ENCODE assay signal across 22 cellular contexts in the genomic region with DNA sequence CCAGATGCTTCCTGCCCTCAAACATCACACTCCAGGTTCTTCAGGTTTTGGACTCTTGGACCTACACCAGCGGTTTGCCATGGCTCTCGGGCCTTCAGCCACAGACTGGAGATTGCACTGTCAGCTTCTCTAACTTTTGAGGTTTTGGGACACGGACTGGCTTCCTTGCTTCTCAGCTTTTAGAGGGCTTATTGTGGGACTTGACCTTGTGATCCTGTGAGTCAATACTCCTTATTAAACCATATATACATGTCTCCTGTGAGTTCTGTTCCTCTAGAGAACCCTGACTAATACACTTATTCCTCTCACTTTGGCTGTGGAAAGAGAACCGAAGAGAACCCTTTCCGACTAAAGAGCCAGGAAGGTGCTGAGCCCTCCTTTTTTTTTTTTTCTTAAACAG. TPM values are rescaled to one million over a fixed set of nuclear protein-coding genes. Genes with fewer than 3 reads are reported as not detected.
A peak's percentile ranks its signal among the peaks of the same experiment; 100 is the strongest.
DNase-seq lines count a peak whose midpoint lies in the region; ATAC-seq, FAIRE-seq and TF ChIP-seq lines count a peak whose summit lies in the region.
"Had no signal": no experiment of that assay in that cellular context is flagged by ENCODE, and none has a peak within 500 bp of the region (broad histone marks: within the 10 kb centered on the region; RNA-seq: fewer than 3 reads in every experiment).

No MANE protein-coding gene starts in this region.

- peaks cover 13 to 75% of the 10 kb centered on the region in 2 experiments for H3K79me1 ChIP-seq in IMR-90 (ENCODE audit: low read depth in 1 of 2, low read length in 2 of 2)

- intact Hi-C loops in IMR-90 (cut with micrococcal nuclease) = loop anchor here (5.0 to 10.0 kb wide), 4 partner anchors 145 to 1213 kb away; a partner anchor contains a TSS
- intact Hi-C loops in PC-3 (cut with micrococcal nuclease) = loop anchor here (2.0 to 10.0 kb wide), 5 partner anchors 15 to 1215 kb away; no protein-coding TSS in a partner anchor
- intact Hi-C loops in psoas muscle (cut with DNase I) = loop anchor here in 1 of 2 donors (10.0 kb wide), 2 partner anchors 785 to 1295 kb away; no protein-coding TSS in a partner anchor

- peak overlapping the region; percentile 20; the same call in 1 of the 2 replicates for H2BK120ac ChIP-seq in IMR-90 (ENCODE audit: low read depth, low read length)

- H3K4me2 ChIP-seq in IMR-90 (ENCODE audit: low read depth, low read length) (no peak overlapping the region), PC-3 (ENCODE audit: low read length) (no peak overlapping the region), osteoblast (ENCODE audit: insufficient read depth, low read length) (peak overlapping the region; percentile 8)
- H3K4me2 ChIP-seq: BLaER1 treated with 17β-estradiol and CSF1 and Interleukin-3, amounts not matched to agents 10 nM and 100 nM; GM23338 had no signal

- no peak for TF ChIP-seq POLR2A in IMR-90 (IDR thresholded peaks at IDR 0.05; ENCODE audit: low read depth, low read length)

- POLR2A ChIA-PET in IMR-90 (lab: Charles Lee; ENCODE audit: unreplicated experiment) (no interaction called here), PC-3 (lab: Charles Lee; ENCODE audit: unreplicated experiment) (no interaction called here)

- H3K14ac ChIP-seq in IMR-90 (replicated peaks; ENCODE audit: low read depth, low read length) = no peak overlapping the region

- H2AK9ac ChIP-seq in IMR-90 (replicated peaks; ENCODE audit: low read depth, low read length, poor library complexity) = no peak overlapping the region

- H4K20me1 ChIP-seq in IMR-90 (ENCODE audit: insufficient read depth, low read length) (peaks cover 93% of the 10 kb centered on the region; the same call in 1 of the 2 replicates), PC-3 (ENCODE audit: low read length) (no peaks in the 10 kb centered on the region), osteoblast (ENCODE audit: insufficient read depth, low read length) (peaks cover 99% of the 10 kb centered on the region)
- H4K20me1 ChIP-seq: BLaER1 treated with 17β-estradiol and CSF1 and Interleukin-3, amounts not matched to agents 10 nM and 100 nM had no signal

- in situ Hi-C loops in IMR-90 (cut with MboI; ENCODE audit: low sequenced_read_pairs) = loop anchor here (10.0 to 25.0 kb wide), 5 partner anchors 323 to 1298 kb away; a partner anchor contains a TSS

- H3K9me3 ChIP-seq in IMR-90 (ENCODE audit: control insufficient read depth, insufficient read depth, low read length) = no peaks in the 10 kb centered on the region
- H3K9me3 ChIP-seq in PC-3 (ENCODE audit: low read length) = no peaks in the 10 kb centered on the region
- no peaks in the 10 kb centered on the region for H3K9me3 ChIP-seq in osteoblast (ENCODE audit: low read depth, low read length)
- no peaks in the 10 kb centered on the region for H3K9me3 ChIP-seq in psoas muscle
- no peaks in the 10 kb centered on the region for H3K9me3 ChIP-seq in small intestine (ENCODE audit: control insufficient read depth, low read depth)
- H3K9me3 ChIP-seq: BE2C; BLaER1 treated with 17β-estradiol and CSF1 and Interleukin-3, amounts not matched to agents 10 nM and 100 nM had no signal

- no peak overlapping the region for H2BK15ac ChIP-seq in IMR-90 (ENCODE audit: low read depth, low read length)

- peaks cover 72% of the 10 kb centered on the region for H3K79me2 ChIP-seq in PC-3 (ENCODE audit: low read length)
- peaks cover 99% of the 10 kb centered on the region for H3K79me2 ChIP-seq in osteoblast (ENCODE audit: insufficient read depth, low read length)

- no peak for TF ChIP-seq RAD21 in IMR-90 (IDR thresholded peaks at IDR 0.05; ENCODE audit: low read length)

- H3K9me2 ChIP-seq in PC-3 (replicated peaks; ENCODE audit: low read length) = no peaks in the 10 kb centered on the region

- H3K4ac ChIP-seq in IMR-90 (ENCODE audit: low read depth, low read length) = 0 out of 2 replicates have a peak overlapping the region, but pooled peaks have one; percentile 16

- H2BK20ac ChIP-seq in IMR-90 (ENCODE audit: low read depth, low read length) = no peak overlapping the region

- peak overlapping the region; percentile 51 for H2BK5ac ChIP-seq in IMR-90 (ENCODE audit: low read depth, low read length, poor library complexity, severe bottlenecking)

- H3K4me3 ChIP-seq in IMR-90 (ENCODE audit: insufficient read depth, low read depth, low read length) (no peak overlapping the region), PC-3 (ENCODE audit: low read length) (no peak overlapping the region), osteoblast (ENCODE audit: insufficient read depth, low read length) (no peak overlapping the region), psoas muscle (no peak overlapping the region), small intestine (ENCODE audit: low read depth in 1 of 2, low read length in 2 of 2) (no peak overlapping the region)
- H3K4me3 ChIP-seq: BLaER1 treated with 17β-estradiol and CSF1 and Interleukin-3, amounts not matched to agents 10 nM and 100 nM; GM23338 had no signal

- peak overlapping the region; percentile 32 for H4K5ac ChIP-seq in IMR-90 (ENCODE audit: low read depth, low read length)

- H3K9ac ChIP-seq in IMR-90 (ENCODE audit: low read depth, low read length) (no peak overlapping the region), PC-3 (ENCODE audit: low read length) (peak overlapping the region; percentile 87)
- H3K9ac ChIP-seq: BLaER1 treated with 17β-estradiol and CSF1 and Interleukin-3, amounts not matched to agents 10 nM and 100 nM had no signal

- no peak overlapping the region for H3K18ac ChIP-seq in IMR-90 (ENCODE audit: low read depth, low read length)

- CTCF ChIA-PET in IMR-90 (lab: Yijun Ruan, JAX) (no interaction called here), PC-3 (lab: Charles Lee) (no interaction called here)

- FAIRE-seq in small intestine (lab: Jason Lieb, UNC) = no peak
- FAIRE-seq: D721Med, GM12891, GM18507 had no signal

- no peak for TF ChIP-seq CTCF in IMR-90 (conservative IDR thresholded peaks at IDR 0.05; ENCODE audit: low read depth, low read length)
- no peak for TF ChIP-seq CTCF in PC-3 (conservative IDR thresholded peaks at IDR 0.05; ENCODE audit: low read depth, low read length)
- TF ChIP-seq CTCF in osteoblast (IDR thresholded peaks at IDR 0.05; ENCODE audit: extremely low read depth, low read depth, low read length) = no peak
- no peak for TF ChIP-seq CTCF in psoas muscle (IDR thresholded peaks at IDR 0.05)

- H2AFZ ChIP-seq in IMR-90 (replicated peaks; ENCODE audit: low read length, poor library complexity) (no peak overlapping the region), PC-3 (ENCODE audit: low read length) (no peak overlapping the region), osteoblast (ENCODE audit: low read length) (no peak overlapping the region)
- H2AFZ ChIP-seq: GM23338 had no signal

- no peaks in the 10 kb centered on the region for H3K27me3 ChIP-seq in IMR-90 (ENCODE audit: control insufficient read depth, insufficient read depth, low read length)
- H3K27me3 ChIP-seq in PC-3 (ENCODE audit: low read length) = no peaks in the 10 kb centered on the region
- H3K27me3 ChIP-seq in osteoblast (ENCODE audit: insufficient read depth, low read length) = no peaks in the 10 kb centered on the region
- no peaks in the 10 kb centered on the region for H3K27me3 ChIP-seq in psoas muscle (ENCODE audit: insufficient read depth in 3 of 3, low read length in 2 of 3)
- no peaks in the 10 kb centered on the region for H3K27me3 ChIP-seq in small intestine (ENCODE audit: control insufficient read depth in 2 of 2, insufficient read depth in 2 of 2, low read length in 2 of 2)
- H3K27me3 ChIP-seq: BE2C; BLaER1 treated with 17β-estradiol and CSF1 and Interleukin-3, amounts not matched to agents 10 nM and 100 nM had no signal

- no peak overlapping the region; the same call in 1 of the 2 replicates for H4K91ac ChIP-seq in IMR-90 (ENCODE audit: insufficient read depth, low read depth, low read length)

- peaks cover 6% of the 10 kb centered on the region for H3F3A ChIP-seq in PC-3 (ENCODE audit: low read length, unreplicated experiment)

- BruUV-seq in IMR-90 (replicated peaks; lab: Mats Ljungman, UMichigan) = no TSS peak
- BruUV-seq in PC-3 (replicated peaks; lab: Mats Ljungman, UMichigan) = no TSS peak

- H3K27ac ChIP-seq in IMR-90 (ENCODE audit: insufficient read depth, low read length) = 0 out of 2 replicates have a peak overlapping the region, but pooled peaks have one; percentile 3
- peak overlapping the region; percentile 100 for H3K27ac ChIP-seq in PC-3 (ENCODE audit: low read length)
- peak overlapping the region; percentile 69 for H3K27ac ChIP-seq in osteoblast (ENCODE audit: low read depth, low read length)
- no peak overlapping the region for H3K27ac ChIP-seq in psoas muscle
- no peak overlapping the region for H3K27ac ChIP-seq in small intestine (ENCODE audit: low read depth in 1 of 2, low read length in 1 of 2)
- H3K27ac ChIP-seq: BLaER1 treated with 17β-estradiol and CSF1 and Interleukin-3, amounts not matched to agents 10 nM and 100 nM had no signal

- peaks cover 31% of the 10 kb centered on the region for H3K9me1 ChIP-seq in IMR-90 (ENCODE audit: insufficient read depth, low read length)

- ATAC-seq in IMR-90 (ENCODE audit: low read depth) (no peak), PC-3 (no peak), psoas muscle (no peak)
- ATAC-seq: GM23338, HCT116 had no signal

- no peak overlapping the region for H2AK5ac ChIP-seq in IMR-90 (ENCODE audit: low read depth, low read length)

- no peak overlapping the region; the same call in 1 of the 2 replicates for H3K23ac ChIP-seq in IMR-90 (ENCODE audit: low read depth, low read length)

- no peak overlapping the region for H4K8ac ChIP-seq in IMR-90 (ENCODE audit: low read depth in 2 of 2, low read length in 2 of 2)

- dilution Hi-C loops in IMR-90 (cut with HindIII; ENCODE audit: low sequenced_read_pairs, unreplicated experiment) = no loop called here

- H3K36me3 ChIP-seq in IMR-90 (ENCODE audit: control insufficient read depth, insufficient read depth, low read length) (0 out of 2 replicates have a peak, but pooled peaks cover 2% of the 10 kb centered on the region), PC-3 (ENCODE audit: low read depth, low read length) (no peaks in the 10 kb centered on the region), osteoblast (ENCODE audit: insufficient read depth, low read length) (peaks cover 59% of the 10 kb centered on the region), psoas muscle (ENCODE audit: insufficient read depth in 1 of 2, low read depth in 1 of 2) (peaks cover 0 to 3% of the 10 kb centered on the region in 2 donors), small intestine (ENCODE audit: control insufficient read depth in 2 of 2, insufficient read depth in 2 of 2, low read length in 2 of 2) (no peaks in the 10 kb centered on the region)
- H3K36me3 ChIP-seq: BE2C; BLaER1 treated with 17β-estradiol and CSF1 and Interleukin-3, amounts not matched to agents 10 nM and 100 nM had no signal

- WGBS in IMR-90 (ENCODE audit: extremely low coverage in 2 of 2, insufficient read length in 1 of 2), 2 experiments = no CpG with 5 or more reads among the region's 5 CpGs
- 89 to 98% (median 98%) methylated on average over 5 of the region's 5 CpGs for WGBS in psoas muscle, 3 donors
- 85 to 93% (median 90%) methylated on average over 5 of the region's 5 CpGs for WGBS in small intestine, 3 donors

- H3K4me1 ChIP-seq in IMR-90 (ENCODE audit: control insufficient read depth, insufficient read depth, low read length) (peaks cover 22% of the 10 kb centered on the region), PC-3 (ENCODE audit: insufficient read depth, low read length) (peaks cover 46% of the 10 kb centered on the region), osteoblast (ENCODE audit: insufficient read depth, low read length) (peaks cover 93% of the 10 kb centered on the region), psoas muscle (no peaks in the 10 kb centered on the region), small intestine (ENCODE audit: control insufficient read depth in 2 of 2, insufficient read depth in 1 of 2, low read depth in 1 of 2, low read length in 1 of 2) (no peaks in the 10 kb centered on the region)
- H3K4me1 ChIP-seq: BLaER1 treated with 17β-estradiol and CSF1 and Interleukin-3, amounts not matched to agents 10 nM and 100 nM had no signal

- no peak overlapping the region for H3K56ac ChIP-seq in IMR-90 (ENCODE audit: extremely low read depth, insufficient read depth, low read length)

- peak; percentile 28 for DNase-seq in EH (ENCODE audit: low read depth)
- DNase-seq in IMR-90 = peak; percentile 41
- no peak for DNase-seq in PC-3
- peak; percentile 69 for DNase-seq in osteoblast (ENCODE audit: insufficient read length, low spot score, missing footprints)
- no peak for DNase-seq in NCI-H2081 treated with DMSO at 0.1 percent for 48 hours (lab: John Stamatoyannopoulos, UW)
- no peak for DNase-seq in psoas muscle
- DNase-seq in AG20443 (ENCODE audit: low spot score) = no peak
- no peak for DNase-seq in small intestine
- DNase-seq: AML-193; BE2C; CD4-positive, alpha-beta T cell; CD8-positive, alpha-beta memory T cell; DMS 273 treated with DMSO at 0.1 percent for 48 hours; DMS79; GF-D8; H9 had no signal

RNA-seq across cellular contexts. Expression of a gene that starts 53.6 kb away (rescaled TPM):
- 367 and 485 TPM in 2 replicates for total RNA-seq in IMR-90 (2012; rRNA removed)
- polyA plus RNA-seq in IMR-90 (2012; rRNA removed) = 222 and 266 TPM in 2 replicates
- polyA plus RNA-seq in IMR-90 (2012; cell fraction: cytosol; rRNA removed) = 78.3 and 114 TPM in 2 replicates
- polyA plus RNA-seq in IMR-90 (2012; cell fraction: nucleus; rRNA removed; ENCODE audit: low replicate concordance) = 533 and 693 TPM in 2 replicates
- 83.6 and 107 TPM in 2 replicates for total RNA-seq in PC-3 (2014; rRNA removed)
- total RNA-seq in osteoblast = 465 and 536 TPM in 2 replicates
- total RNA-seq in psoas muscle = 100 to 1,000 TPM in 3 of 4 donors, 10 to 100 TPM in 1; 97.9 to 271 (median 168) TPM
- polyA plus RNA-seq in psoas muscle = 10 to 100 TPM; 15.3 to 63.4 (median 51.8) TPM
- 10 to 100 TPM; 31.0 to 88.4 (median 80.3) TPM for polyA plus RNA-seq in small intestine

Comparison
In these comparisons a context has a peak if more than half of its experiments do, and no peak if none do; other contexts are left out.
1. DNase-seq: peak in EH (single experiment), IMR-90 (single experiment) and osteoblast (single experiment); none in PC-3 (single experiment), NCI-H2081 treated with DMSO at 0.1 percent for 48 hours (single experiment), psoas muscle (0 of 2), AG20443 (single experiment) and small intestine (single experiment).
2. H3K27ac ChIP-seq: peak in IMR-90 (single experiment), PC-3 (single experiment) and osteoblast (single experiment); none in psoas muscle (single experiment) and small intestine (0 of 2).